Comparison of ENCODE assay signal across 8 cellular contexts in the genomic region with DNA sequence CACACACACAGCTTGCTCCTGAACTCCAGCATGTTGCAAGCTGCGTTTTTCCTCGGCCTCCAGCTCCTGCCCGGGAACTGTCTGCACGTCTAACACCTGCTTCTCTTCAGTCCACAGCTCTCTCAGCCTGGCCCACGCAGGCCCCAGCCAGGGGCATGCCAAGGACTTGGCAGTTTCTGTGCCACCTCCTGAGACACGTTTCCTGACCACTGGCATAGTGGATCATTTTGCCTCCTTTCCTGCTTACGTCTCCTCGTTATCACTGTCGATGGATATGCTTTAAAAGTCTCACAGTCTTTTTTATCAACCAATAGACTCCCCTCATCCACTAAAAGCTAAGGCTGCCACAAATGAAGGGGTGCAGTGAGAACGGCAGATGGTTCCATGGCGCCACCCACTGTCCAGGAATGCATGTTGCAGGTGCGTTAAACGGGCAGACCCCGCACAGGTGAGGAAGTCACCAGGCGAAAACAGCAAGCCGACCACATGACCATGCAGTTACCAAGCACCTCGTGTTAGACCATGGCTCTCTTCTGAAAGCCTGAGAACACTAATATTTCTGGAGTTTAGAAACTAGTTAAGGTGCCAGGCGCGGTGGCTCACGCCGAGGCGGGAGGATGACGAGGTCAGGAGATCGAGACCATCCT. TPM values are rescaled to one million over a fixed set of nuclear protein-coding genes. Genes with fewer than 3 reads are reported as not detected.
DNase-seq lines count a peak whose midpoint lies in the region; ATAC-seq and TF ChIP-seq lines count a peak whose summit lies in the region.

No MANE protein-coding gene starts in this region.

- TF ChIP-seq CTCF in OCI-LY1 (IDR thresholded peaks at IDR 0.05; ENCODE audit: low read length), result peak; percentile 99

- no peak overlapping the region for H3K27ac Mint-ChIP-seq in activated T-helper 2 cell treated with anti-CD3 and anti-CD28 coated beads, Interferon-gamma antibody, Interleukin-2, Interleukin-4, amounts not matched to agents 10 μg/mL and 5 μg/mL and 100 μg/mL, durations not matched to agents 14 hours and 24 hours and 36 hours

- no peaks in the 10 kb centered on the region for H3K79me2 ChIP-seq in OCI-LY1 (ENCODE audit: insufficient read depth, low read length)

- H3K9me2 ChIP-seq in OCI-LY1 (ENCODE audit: low read depth, low read length), result no peaks in the 10 kb centered on the region

- H3F3A ChIP-seq in OCI-LY1 (ENCODE audit: insufficient read depth, low read length), result no peaks in the 10 kb centered on the region

- no peak for ATAC-seq in GM21737 (IDR thresholded peaks at IDR 0.05; ENCODE audit: unreplicated experiment)

- 0 out of 2 replicates have a peak overlapping the region, but pooled peaks have one; percentile 56 for H2AFZ ChIP-seq in OCI-LY1 (ENCODE audit: low read length)

- H3K9ac ChIP-seq in OCI-LY1 (ENCODE audit: low read length), result peak overlapping the region; percentile 50; the same call in 1 of the 2 replicates

- no peak overlapping the region for H3K4me3 Mint-ChIP-seq in activated T-helper 2 cell treated with anti-CD3 and anti-CD28 coated beads, Interferon-gamma antibody, Interleukin-2, Interleukin-4, amounts not matched to agents 10 μg/mL and 5 μg/mL and 100 μg/mL, durations not matched to agents 14 hours and 24 hours and 36 hours (ENCODE audit: low read depth)

- H3K4me3 ChIP-seq in OCI-LY1 (ENCODE audit: low read depth, low read length, poor library complexity, severe bottlenecking), result peak overlapping the region; percentile 53

- H3K4me1 Mint-ChIP-seq in activated T-helper 2 cell treated with anti-CD3 and anti-CD28 coated beads, Interferon-gamma antibody, Interleukin-2, Interleukin-4, amounts not matched to agents 10 μg/mL and 5 μg/mL and 100 μg/mL, durations not matched to agents 14 hours and 24 hours and 36 hours (ENCODE audit: low read depth), result no peaks in the 10 kb centered on the region

- H3K4me2 ChIP-seq in OCI-LY1 (ENCODE audit: low read length), result peak overlapping the region; percentile 74

- no peaks in the 10 kb centered on the region for H4K20me1 ChIP-seq in OCI-LY1 (ENCODE audit: insufficient read depth, low read length)

- no peaks in the 10 kb centered on the region for H3K36me3 Mint-ChIP-seq in activated T-helper 2 cell treated with anti-CD3 and anti-CD28 coated beads, Interferon-gamma antibody, Interleukin-2, Interleukin-4, amounts not matched to agents 10 μg/mL and 5 μg/mL and 100 μg/mL, durations not matched to agents 14 hours and 24 hours and 36 hours (ENCODE audit: low read depth)

- no peaks in the 10 kb centered on the region for H3K9me3 ChIP-seq in OCI-LY1 (ENCODE audit: low read length)

- intact Hi-C loops in activated T-helper 2 cell treated with anti-CD3 and anti-CD28 coated beads, Interferon-gamma antibody, Interleukin-2, Interleukin-4, amounts not matched to agents 10 μg/mL and 5 μg/mL and 100 μg/mL, durations not matched to agents 14 hours and 24 hours and 36 hours (cut with micrococcal nuclease), result loop anchor here (1.0 to 10.0 kb wide), 2 partner anchors 60 to 91 kb away; no protein-coding TSS in a partner anchor
- intact Hi-C loops in posterior cingulate gyrus (cut with DNase I), result loop anchor here (1.0 kb wide), 2 partner anchors 59 to 91 kb away; no protein-coding TSS in a partner anchor

- peaks cover 11% of the 10 kb centered on the region; the same call in 1 of the 2 replicates for H3K36me3 ChIP-seq in OCI-LY1 (ENCODE audit: insufficient read depth, low read length)

- H3K4me1 ChIP-seq in OCI-LY1 (ENCODE audit: insufficient read depth, low read length, severe bottlenecking), result peaks cover 9% of the 10 kb centered on the region

- H3K27me3 Mint-ChIP-seq in activated T-helper 2 cell treated with anti-CD3 and anti-CD28 coated beads, Interferon-gamma antibody, Interleukin-2, Interleukin-4, amounts not matched to agents 10 μg/mL and 5 μg/mL and 100 μg/mL, durations not matched to agents 14 hours and 24 hours and 36 hours (ENCODE audit: low read depth), result peaks cover 2% of the 10 kb centered on the region

- DNase-seq in NCI-H82 (lab: John Stamatoyannopoulos, UW) (peak; percentile 59), NCI-H82 treated with DMSO at 0.1 percent for 48 hours (lab: John Stamatoyannopoulos, UW; ENCODE audit: unreplicated experiment) (no peak), germinal center (ENCODE audit: low spot score) (peak; percentile 61), posterior cingulate gyrus (peak in 9 of 10 donors; percentile 19 to 93 (median 71)), DMS114 treated with DMSO at 0.1 percent for 48 hours (lab: John Stamatoyannopoulos, UW; ENCODE audit: unreplicated experiment) (no peak)
- DNase-seq in activated T-helper 2 cell treated with anti-CD3 and anti-CD28 coated beads, Interferon-gamma antibody, Interleukin-2, Interleukin-4, amounts not matched to agents 10 μg/mL and 5 μg/mL and 100 μg/mL, durations not matched to agents 14 hours and 24 hours and 36 hours (ENCODE audit: low spot score), result peak; percentile 31

- H3K27ac ChIP-seq in OCI-LY1 (ENCODE audit: low read depth, low read length, poor library complexity, severe bottlenecking), result no peak overlapping the region

- no peaks in the 10 kb centered on the region for H3K9me3 Mint-ChIP-seq in activated T-helper 2 cell treated with anti-CD3 and anti-CD28 coated beads, Interferon-gamma antibody, Interleukin-2, Interleukin-4, amounts not matched to agents 10 μg/mL and 5 μg/mL and 100 μg/mL, durations not matched to agents 14 hours and 24 hours and 36 hours

- H3K27me3 ChIP-seq in OCI-LY1 (ENCODE audit: insufficient read depth, low read length), result no peaks in the 10 kb centered on the region

RNA-seq across cellular contexts. Expression of a gene that starts 14.7 kb away (rescaled TPM):
- 12.7 and 13.7 TPM in 2 replicates for total RNA-seq in activated T-helper 2 cell treated with anti-CD3 and anti-CD28 coated beads, Interferon-gamma antibody, Interleukin-2, Interleukin-4, amounts not matched to agents 10 μg/mL and 5 μg/mL and 100 μg/mL, durations not matched to agents 14 hours and 24 hours and 36 hours

RNA-seq across cellular contexts. Expression of a gene that starts 53.8 kb away (rescaled TPM):
- total RNA-seq in activated T-helper 2 cell treated with anti-CD3 and anti-CD28 coated beads, Interferon-gamma antibody, Interleukin-2, Interleukin-4, amounts not matched to agents 10 μg/mL and 5 μg/mL and 100 μg/mL, durations not matched to agents 14 hours and 24 hours and 36 hours, result 6.0 and 6.4 TPM in 2 replicates

Comparison
In these comparisons a context has a peak if more than half of its experiments do, and no peak if none do; other contexts are left out.
1. DNase-seq: peak in NCI-H82 (single experiment), activated T-helper 2 cell treated with anti-CD3 and anti-CD28 coated beads, Interferon-gamma antibody, Interleukin-2, Interleukin-4, amounts not matched to agents 10 μg/mL and 5 μg/mL and 100 μg/mL, durations not matched to agents 14 hours and 24 hours and 36 hours (single experiment), germinal center (single experiment) and posterior cingulate gyrus (9 of 10); none in NCI-H82 treated with DMSO at 0.1 percent for 48 hours (single experiment) and DMS114 treated with DMSO at 0.1 percent for 48 hours (single experiment).